8 cellular contexts compared by ENCODE assay signal in the genomic region with DNA sequence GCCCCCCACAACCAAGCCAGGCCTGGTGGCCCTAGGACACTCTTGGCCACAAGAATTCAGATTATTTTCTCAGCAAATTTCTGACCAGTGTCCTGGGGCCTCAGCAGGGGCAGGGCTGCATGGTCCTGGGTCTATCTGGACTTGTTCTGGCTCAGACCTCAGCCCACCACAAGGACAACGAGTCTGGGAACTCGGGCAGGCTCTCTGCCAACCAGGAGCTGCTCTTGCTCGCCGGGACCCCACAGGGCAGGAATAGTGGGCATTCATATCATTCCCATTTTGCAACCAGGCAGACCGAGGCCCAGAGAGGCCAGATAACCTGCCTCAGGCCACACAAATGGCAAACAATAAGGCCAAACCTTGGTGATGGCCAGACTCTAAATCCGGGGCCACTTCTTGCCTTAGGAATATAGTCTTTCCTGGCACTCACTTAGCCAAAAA.
A peak's percentile ranks its signal among the peaks of the same experiment; 100 is the strongest.
DNase-seq lines count a peak whose midpoint lies in the region; ATAC-seq, FAIRE-seq and TF ChIP-seq lines count a peak whose summit lies in the region.

No MANE protein-coding gene starts in this region.

- DNase-seq in adipocyte (ENCODE audit: low read depth) = peak; percentile 55
- peak in 2 of 3 donors; percentile 69 to 71 for DNase-seq in right cardiac atrium
- DNase-seq in stimulated activated naive B cell treated with anti-CD40 and anti-IgM and Interleukin-4, amounts not matched to agents 10 μg/mL and 1 μg/mL and 100 μg/mL, for 72 hours = no peak
- DNase-seq in NK-92 (lab: John Stamatoyannopoulos, UW; ENCODE audit: unreplicated experiment) = no peak
- DNase-seq in GM12891 (ENCODE audit: insufficient read length, low spot score) = no peak
- no peak for DNase-seq in effector CD8-positive, alpha-beta T cell (lab: John Stamatoyannopoulos, UW)

- no peaks in the 10 kb centered on the region for H4K20me1 ChIP-seq in KMS-11 (ENCODE audit: insufficient read depth)

- H3K4me2 ChIP-seq in KMS-11 = peak overlapping the region; percentile 99

- peak overlapping the region; percentile 98 for H3K27ac Mint-ChIP-seq in stimulated activated naive B cell treated with anti-CD40 and anti-IgM and Interleukin-4, amounts not matched to agents 10 μg/mL and 1 μg/mL and 100 μg/mL, for 72 hours

- H3K36me3 ChIP-seq in KMS-11 (ENCODE audit: insufficient read depth) = no peaks in the 10 kb centered on the region
- no peaks in the 10 kb centered on the region for H3K36me3 ChIP-seq in adipocyte (ENCODE audit: control insufficient read depth, insufficient read depth, low read length, severe bottlenecking)

- H3K9me3 ChIP-seq in adipocyte (ENCODE audit: control insufficient read depth, low read length) = no peaks in the 10 kb centered on the region
- no peaks in the 10 kb centered on the region for H3K9me3 ChIP-seq in right cardiac atrium (ENCODE audit: control insufficient read depth, low read length)

- peak overlapping the region; percentile 90 to 95 for H3K4me3 Mint-ChIP-seq in stimulated activated naive B cell treated with anti-CD40 and anti-IgM and Interleukin-4, amounts not matched to agents 10 μg/mL and 1 μg/mL and 100 μg/mL, for 72 hours

- H3K4me1 ChIP-seq in KMS-11 (ENCODE audit: low read depth, poor library complexity, severe bottlenecking) (peaks cover 48% of the 10 kb centered on the region), adipocyte (ENCODE audit: control insufficient read depth, insufficient read depth, low read length) (peaks cover 71% of the 10 kb centered on the region), right cardiac atrium (ENCODE audit: control insufficient read depth, insufficient read depth, low read length) (peaks cover 19% of the 10 kb centered on the region)

- no peak for ATAC-seq in right cardiac atrium
- ATAC-seq in stimulated activated naive B cell treated with anti-CD40 and anti-IgM and Interleukin-4, amounts not matched to agents 10 μg/mL and 1 μg/mL and 100 μg/mL, for 72 hours (replicated peaks) = no peak
- ATAC-seq in HG02642 (IDR thresholded peaks at IDR 0.05; ENCODE audit: poor library complexity, unreplicated experiment) = no peak

- H3K4me3 ChIP-seq in KMS-11 (IDR thresholded peaks at IDR 0.05; ENCODE audit: insufficient read depth, low read depth, low read length) (no peak overlapping the region), adipocyte (ENCODE audit: low read length) (peak overlapping the region; percentile 83), right cardiac atrium (ENCODE audit: low read length) (peak overlapping the region; percentile 68)

- H3K27me3 Mint-ChIP-seq in stimulated activated naive B cell treated with anti-CD40 and anti-IgM and Interleukin-4, amounts not matched to agents 10 μg/mL and 1 μg/mL and 100 μg/mL, for 72 hours = no peaks in the 10 kb centered on the region

- peak overlapping the region; percentile 69 for H2AFZ ChIP-seq in KMS-11 (ENCODE audit: low read depth)

- no peak for TF ChIP-seq CTCF in KMS-11 (conservative IDR thresholded peaks at IDR 0.05; ENCODE audit: low read depth, low read length)

- no peak for FAIRE-seq in GM12891 (lab: Jason Lieb, UNC)

- H3K27me3 ChIP-seq in KMS-11 (ENCODE audit: insufficient read depth, low read depth) = no peaks in the 10 kb centered on the region
- no peaks in the 10 kb centered on the region for H3K27me3 ChIP-seq in adipocyte (replicated peaks; ENCODE audit: control insufficient read depth, insufficient read depth, low read length)
- no peaks in the 10 kb centered on the region for H3K27me3 ChIP-seq in right cardiac atrium (ENCODE audit: control insufficient read depth, insufficient read depth)

- intact Hi-C loops in right cardiac atrium (cut with DNase I) = no loop called here

- whole genome bisulfite sequencing in right cardiac atrium = 13% methylated on average over 6 of the region's 6 CpGs

- H3K4me1 Mint-ChIP-seq in stimulated activated naive B cell treated with anti-CD40 and anti-IgM and Interleukin-4, amounts not matched to agents 10 μg/mL and 1 μg/mL and 100 μg/mL, for 72 hours = peaks cover 27 to 51% of the 10 kb centered on the region in 2 donors

- peak overlapping the region; percentile 84 for H3K9ac ChIP-seq in KMS-11
- H3K9ac ChIP-seq in adipocyte (ENCODE audit: low read length) = peak overlapping the region; percentile 97

- H3K27ac ChIP-seq in KMS-11 (peak overlapping the region; percentile 93), right cardiac atrium (ENCODE audit: low read length) (peak overlapping the region; percentile 98)

- peaks cover 31% of the 10 kb centered on the region for H3K79me2 ChIP-seq in KMS-11 (ENCODE audit: insufficient read depth, low read depth)

- TF ChIP-seq POLR2A in GM12891 (IDR thresholded peaks at IDR 0.05; ENCODE audit: low read depth, low read length) = no peak

- no peaks in the 10 kb centered on the region for H3K36me3 Mint-ChIP-seq in stimulated activated naive B cell treated with anti-CD40 and anti-IgM and Interleukin-4, amounts not matched to agents 10 μg/mL and 1 μg/mL and 100 μg/mL, for 72 hours

- H3K9me3 Mint-ChIP-seq in stimulated activated naive B cell treated with anti-CD40 and anti-IgM and Interleukin-4, amounts not matched to agents 10 μg/mL and 1 μg/mL and 100 μg/mL, for 72 hours = no peaks in the 10 kb centered on the region

TF ChIP-seq in GM12891, 5 proteins besides CTCF, POLR2A, EP300 and RAD21:
- TF ChIP-seq SPI1 (IDR thresholded peaks at IDR 0.05; ENCODE audit: low read depth, low read length) (no peak), TAF1 (IDR thresholded peaks at IDR 0.05; ENCODE audit: low read depth, low read length) (no peak), POLR2AphosphoS5 (IDR thresholded peaks at IDR 0.05; ENCODE audit: low read depth, low read length) (no peak), PAX5 (IDR thresholded peaks at IDR 0.05; ENCODE audit: insufficient read depth, low read length, severe bottlenecking) (no peak), POU2F2 (IDR thresholded peaks at IDR 0.05; ENCODE audit: low read depth, low read length) (no peak)
TF ChIP-seq in GM12891: peak in this region for 0.

Comparison
In these comparisons a context has a peak if more than half of its experiments do, and no peak if none do; other contexts are left out.
1. DNase-seq: peak in adipocyte (single experiment) and right cardiac atrium (2 of 3); none in stimulated activated naive B cell treated with anti-CD40 and anti-IgM and Interleukin-4, amounts not matched to agents 10 μg/mL and 1 μg/mL and 100 μg/mL, for 72 hours (single experiment), NK-92 (single experiment), GM12891 (single experiment) and effector CD8-positive, alpha-beta T cell (single experiment).